ENCODE assay signal across 13 cellular contexts in genomic region chr16:86924537-86924936, GRCh38.
DNase-seq lines count a peak whose midpoint lies in the region; ATAC-seq and TF ChIP-seq lines count a peak whose summit lies in the region.
"Had no signal": no experiment of that assay in that cellular context is flagged by ENCODE, and none has a peak within 500 bp of the region (broad histone marks: within the 10 kb centered on the region; RNA-seq: fewer than 3 reads in every experiment).

No MANE protein-coding gene starts in this region.

- POLR2A ChIA-PET in HEK293 (lab: Yijun Ruan, JAX), result no interaction called here

- H3K27ac ChIP-seq in HEK293 (ENCODE audit: extremely low read depth, low read depth, low read length), result no peak overlapping the region
- H3K27ac ChIP-seq: esophagus muscularis mucosa, VCaP had no signal

- TF ChIP-seq CTCF in HEK293 (tag by site-specific recombination; IDR thresholded peaks at IDR 0.05) (no peak), astrocyte of the cerebellum (IDR thresholded peaks at IDR 0.05; ENCODE audit: low read depth, low read length, missing control alignments) (no peak)

- no peak for ATAC-seq in HG03521 (IDR thresholded peaks at IDR 0.05; ENCODE audit: unreplicated experiment)

- in situ Hi-C loops in astrocyte of the cerebellum (cut with HindIII; ENCODE audit: low sequenced_read_pairs), result no loop called here

- no peaks in the 10 kb centered on the region for H3K36me3 ChIP-seq in HEK293 (ENCODE audit: control insufficient read depth in 2 of 2, insufficient read depth in 1 of 2, low read length in 2 of 2)
- H3K36me3 ChIP-seq: esophagus muscularis mucosa had no signal

- peak; percentile 96 for DNase-seq in A172 (ENCODE audit: low spot score)
- peak; percentile 28 for DNase-seq in astrocyte of the cerebellum (ENCODE audit: low read depth)
- peak; percentile 89 for DNase-seq in glomerular visceral epithelial cell (ENCODE audit: extremely low spot score)
- DNase-seq in SIG-M5 treated with dmso at 0.1 percent for 504 hours (lab: John Stamatoyannopoulos, UW; ENCODE audit: unreplicated experiment), result no peak
- no peak for DNase-seq in cardiac septum (ENCODE audit: low spot score)
- DNase-seq in GM19238 (ENCODE audit: insufficient read length, low spot score), result no peak
- DNase-seq: activated naive CD4-positive, alpha-beta T cell treated with anti-CD3 and anti-CD28 coated beads, Interleukin-2, amount 50 U/mL, for 16 hours; NCI-H1105; occipital lobe had no signal

- CTCF ChIA-PET in HEK293 (lab: Yijun Ruan, JAX), result no interaction called here

- no peak overlapping the region for H3K4me3 ChIP-seq in HEK293 (ENCODE audit: low read depth, low read length)
- no peak overlapping the region for H3K4me3 ChIP-seq in astrocyte of the cerebellum (ENCODE audit: low read depth, low read length)
- H3K4me3 ChIP-seq: esophagus muscularis mucosa had no signal

- peaks cover 7% of the 10 kb centered on the region; the same call in 1 of the 2 replicates for H3K4me1 ChIP-seq in HEK293 (ENCODE audit: control insufficient read depth, insufficient read depth, low read length)

- no peaks in the 10 kb centered on the region for H3K9me3 ChIP-seq in HEK293 (ENCODE audit: control insufficient read depth, insufficient read depth, low read depth, low read length)

- intact Hi-C loops in cardiac septum (cut with DNase I), result no loop called here

TF ChIP-seq in HEK293, 187 proteins besides CTCF, POLR2A, EP300 and RAD21:
- TF ChIP-seq ZNF223 (tag by site-specific recombination; IDR thresholded peaks at IDR 0.05) (no peak), ZIC2 (tag by site-specific recombination; IDR thresholded peaks at IDR 0.05) (peak; percentile 96), ZBTB48 (tag by site-specific recombination; IDR thresholded peaks at IDR 0.05) (peak; percentile 49; the same call in 1 of the 2 replicates), EGR2 (tag by site-specific recombination; IDR thresholded peaks at IDR 0.05; ENCODE audit: low read depth) (peak; percentile 96), KLF17 (tag by site-specific recombination; IDR thresholded peaks at IDR 0.05) (peak; percentile 50; the same call in 1 of the 2 replicates), ZNF610 (tag by site-specific recombination; IDR thresholded peaks at IDR 0.05; ENCODE audit: borderline replicate concordance) (no peak), KLF1 (tag by site-specific recombination; IDR thresholded peaks at IDR 0.05) (peak; percentile 24; the same call in 1 of the 2 replicates), ZFHX2 (tag by site-specific recombination; conservative IDR thresholded peaks at IDR 0.05) (peak; percentile 95), GLIS1 (tag by site-specific recombination; IDR thresholded peaks at IDR 0.05) (peak; percentile 65), ZNF398 (tag by site-specific recombination; IDR thresholded peaks at IDR 0.05) (peak; percentile 58; the same call in 1 of the 2 replicates), IKZF3 (tag by site-specific recombination; IDR thresholded peaks at IDR 0.05) (no peak)
TF ChIP-seq in HEK293: peak in this region for 8.

Comparison
In these comparisons a context has a peak if more than half of its experiments do, and no peak if none do; other contexts are left out.
1. DNase-seq: peak in A172 (single experiment), astrocyte of the cerebellum (single experiment) and glomerular visceral epithelial cell (single experiment); none in SIG-M5 treated with dmso at 0.1 percent for 504 hours (single experiment), cardiac septum (single experiment) and GM19238 (single experiment).